ENCODE assay signal across 8 cellular contexts in genomic region chr3:142148871-142149860, GRCh38. TPM values are rescaled to one million over a fixed set of nuclear protein-coding genes. Genes with fewer than 3 reads are reported as not detected.
DNase-seq lines count a peak whose midpoint lies in the region; ATAC-seq and TF ChIP-seq lines count a peak whose summit lies in the region.

TFDP2 (minus strand) TSS chr3:142149544; CDS start chr3:142101749, 47,795 bp downstream.

- H3K36me3 ChIP-seq in PC-9 (ENCODE audit: low read depth) (no peaks in the 10 kb centered on the region), esophagus (ENCODE audit: control insufficient read depth in 2 of 2, insufficient read depth in 2 of 2, low read length in 1 of 2) (no peaks in the 10 kb centered on the region), muscle layer of colon (ENCODE audit: insufficient read depth, low read length) (no peaks in the 10 kb centered on the region)

- POLR2A ChIA-PET in PC-9 (lab: Charles Lee; ENCODE audit: unreplicated experiment) = interaction anchor here (0.5 to 0.6 kb wide), 2 partner anchors 13 to 349 kb away, joined by 3 to 8 read pairs; no protein-coding TSS in a partner anchor

- peaks cover 11% of the 10 kb centered on the region for H3K4me1 ChIP-seq in PC-9 (replicated peaks; ENCODE audit: insufficient read depth)
- no peaks in the 10 kb centered on the region for H3K4me1 ChIP-seq in esophagus (ENCODE audit: control insufficient read depth in 2 of 2, insufficient read depth in 2 of 2, low read length in 1 of 2)
- peaks cover 32% of the 10 kb centered on the region for H3K4me1 ChIP-seq in muscle layer of colon (ENCODE audit: insufficient read depth, low read length)

- H3K9me3 Mint-ChIP-seq in activated T-cell treated with anti-CD3 and anti-CD28 coated beads, Interleukin-2, amount 50 U/mL, for 4 hours = no peaks in the 10 kb centered on the region

- DNase-seq in DMS53 treated with DMSO at 0.1 percent for 48 hours (lab: John Stamatoyannopoulos, UW; ENCODE audit: unreplicated experiment) = peak; percentile 66
- DNase-seq in PC-9 = peak; percentile 59 to 88
- peak; percentile 68 for DNase-seq in activated T-cell treated with anti-CD3 and anti-CD28 coated beads, Interleukin-2, amount 50 U/mL, for 4 hours
- DNase-seq in stimulated activated CD8-positive, alpha-beta memory T cell treated with anti-CD3 and anti-CD28 coated beads, Interleukin-7, amount 100 ng/mL, for 24 hours (ENCODE audit: low read depth) = peak; percentile 69

- WGBS in esophagus, 2 donors = 1% methylated on average over 82 to 91 of the region's 91 CpGs

- peak within 1 kb of the TSS; percentile 91 for H3K4me3 ChIP-seq in PC-9
- H3K4me3 ChIP-seq in esophagus (ENCODE audit: low read depth in 1 of 2, low read length in 2 of 2) = peak within 1 kb of the TSS; percentile 66 to 76
- H3K4me3 ChIP-seq in muscle layer of colon (ENCODE audit: low read depth in 1 of 2, low read length in 2 of 2) = peak within 1 kb of the TSS; percentile 70 to 91

- BruUV-seq in PC-9 (replicated peaks; lab: Mats Ljungman, UMichigan) = no TSS peak

- TF ChIP-seq CTCF in PC-9 (conservative IDR thresholded peaks at IDR 0.05) = no peak

- peaks cover 30% of the 10 kb centered on the region for H3K4me1 Mint-ChIP-seq in activated T-cell treated with anti-CD3 and anti-CD28 coated beads, Interleukin-2, amount 50 U/mL, for 4 hours (ENCODE audit: low read depth)

- peak; percentile 100 for ATAC-seq in GM21619 (IDR thresholded peaks at IDR 0.05; ENCODE audit: unreplicated experiment)
- peak; percentile 99 for ATAC-seq in activated T-cell treated with anti-CD3 and anti-CD28 coated beads, Interleukin-2, amount 50 U/mL, for 4 hours

- H3F3A ChIP-seq in PC-9 (ENCODE audit: insufficient read depth, low read depth) = peaks cover 3% of the 10 kb centered on the region; the same call in 1 of the 2 replicates

- H3K4me2 ChIP-seq in PC-9 = peak within 1 kb of the TSS; percentile 92

- 0 out of 2 replicates have a peak, but pooled peaks cover 5% of the 10 kb centered on the region for H4K20me1 ChIP-seq in PC-9 (ENCODE audit: insufficient read depth)

- H3K36me3 Mint-ChIP-seq in activated T-cell treated with anti-CD3 and anti-CD28 coated beads, Interleukin-2, amount 50 U/mL, for 4 hours (ENCODE audit: insufficient read depth) = peaks cover 5% of the 10 kb centered on the region

- peak within 1 kb of the TSS; percentile 83 for H3K4me3 Mint-ChIP-seq in activated T-cell treated with anti-CD3 and anti-CD28 coated beads, Interleukin-2, amount 50 U/mL, for 4 hours

- H3K9me3 ChIP-seq in PC-9 (ENCODE audit: insufficient read depth, low read depth) (no peaks in the 10 kb centered on the region), esophagus (ENCODE audit: control insufficient read depth in 2 of 2, insufficient read depth in 1 of 2, low read depth in 1 of 2, low read length in 1 of 2) (no peaks in the 10 kb centered on the region), muscle layer of colon (ENCODE audit: low read length) (no peaks in the 10 kb centered on the region)

- H3K9me2 ChIP-seq in PC-9 (ENCODE audit: insufficient read depth) = no peaks in the 10 kb centered on the region

- TF ChIP-seq EP300 in Ishikawa (IDR thresholded peaks at IDR 0.05; ENCODE audit: borderline replicate concordance) = no peak

- no peak for TF ChIP-seq RAD21 in Ishikawa (IDR thresholded peaks at IDR 0.05; ENCODE audit: low read depth)

- peak within 1 kb of the TSS; percentile 96 for H2AFZ ChIP-seq in PC-9

- H3K27me3 Mint-ChIP-seq in activated T-cell treated with anti-CD3 and anti-CD28 coated beads, Interleukin-2, amount 50 U/mL, for 4 hours (ENCODE audit: low read depth) = no peaks in the 10 kb centered on the region

- no peaks in the 10 kb centered on the region for H3K27me3 ChIP-seq in PC-9 (ENCODE audit: insufficient read depth, low read depth)
- no peaks in the 10 kb centered on the region for H3K27me3 ChIP-seq in esophagus (ENCODE audit: control insufficient read depth in 1 of 2, insufficient read depth in 2 of 2, low read length in 2 of 2)
- H3K27me3 ChIP-seq in muscle layer of colon (ENCODE audit: control insufficient read depth in 1 of 2, insufficient read depth in 2 of 2, low read length in 2 of 2) = no peaks in the 10 kb centered on the region

- intact Hi-C loops in PC-9 (cut with micrococcal nuclease; ENCODE audit: unreplicated experiment) = no loop called here

- H3K27ac ChIP-seq in PC-9 (peak within 1 kb of the TSS; percentile 16; the same call in 1 of the 2 replicates), esophagus (ENCODE audit: low read depth in 2 of 2, low read length in 1 of 2) (peak within 1 kb of the TSS; percentile 82 to 84), muscle layer of colon (ENCODE audit: low read depth, low read length) (peak within 1 kb of the TSS; percentile 87)

- CTCF ChIA-PET in PC-9 (lab: Charles Lee) = no interaction called here

- H3K79me2 ChIP-seq in PC-9 (ENCODE audit: low read depth) = 0 out of 2 replicates have a peak, but pooled peaks cover 4% of the 10 kb centered on the region

- peak within 1 kb of the TSS; percentile 75 for H3K9ac ChIP-seq in muscle layer of colon (ENCODE audit: low read length)

TF ChIP-seq in Ishikawa, 13 proteins besides CTCF, POLR2A, EP300 and RAD21:
- TF ChIP-seq ZBTB7A (IDR thresholded peaks at IDR 0.05; ENCODE audit: low read depth) = peak; percentile 75; the same call in 1 of the 2 replicates
- no peak for TF ChIP-seq REST (IDR thresholded peaks at IDR 0.05; ENCODE audit: low read depth)
- TF ChIP-seq, protein P1, sequence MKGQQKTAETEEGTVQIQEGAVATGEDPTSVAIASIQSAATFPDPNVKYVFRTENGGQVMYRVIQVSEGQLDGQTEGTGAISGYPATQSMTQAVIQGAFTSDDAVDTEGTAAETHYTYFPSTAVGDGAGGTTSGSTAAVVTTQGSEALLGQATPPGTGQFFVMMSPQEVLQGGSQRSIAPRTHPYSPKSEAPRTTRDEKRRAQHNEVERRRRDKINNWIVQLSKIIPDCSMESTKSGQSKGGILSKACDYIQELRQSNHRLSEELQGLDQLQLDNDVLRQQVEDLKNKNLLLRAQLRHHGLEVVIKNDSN (IDR thresholded peaks at IDR 0.05) = no peak
- no peak for TF ChIP-seq NFIC (IDR thresholded peaks at IDR 0.05)
- peak; percentile 38; the same call in 1 of the 2 replicates for TF ChIP-seq CREB1 (IDR thresholded peaks at IDR 0.05; ENCODE audit: low read depth)
- peak; percentile 82 for TF ChIP-seq MAX (IDR thresholded peaks at IDR 0.05)
- TF ChIP-seq EGR1 (IDR thresholded peaks at IDR 0.05) = no peak
- no peak for TF ChIP-seq YY1 (IDR thresholded peaks at IDR 0.05; ENCODE audit: low read depth)
- no peak for TF ChIP-seq CEBPB (IDR thresholded peaks at IDR 0.05)
- TF ChIP-seq TCF12 (IDR thresholded peaks at IDR 0.05; ENCODE audit: low read depth) = 0 out of 2 replicates have a peak, but pooled peaks have one; percentile 48
- TF ChIP-seq FOXM1 (IDR thresholded peaks at IDR 0.05; ENCODE audit: borderline replicate concordance, low read depth) = no peak
- TF ChIP-seq TAF1 (IDR thresholded peaks at IDR 0.05; ENCODE audit: low read depth) = peak; percentile 46; the same call in 1 of the 2 replicates
- TF ChIP-seq TEAD4 (IDR thresholded peaks at IDR 0.05) = no peak
TF ChIP-seq in Ishikawa: peak in this region for 5.

RNA-seq across cellular contexts. Expression of gene TFDP2, which starts in this region (rescaled TPM):
- total RNA-seq in PC-9 (2021) = 48.2 and 57.6 TPM in 2 replicates
- 10 to 100 TPM; 17.6 to 22.0 (median 20.3) TPM for total RNA-seq in activated T-cell treated with anti-CD3 and anti-CD28 coated beads, Interleukin-2, amount 50 U/mL, for 4 hours
- 10 to 100 TPM in 1 of 2 donors, 1 to 10 TPM in 1; 6.2 to 10.8 TPM for polyA plus RNA-seq in esophagus

Comparison
In these comparisons a context has a peak if more than half of its experiments do, and no peak if none do; other contexts are left out.
1. Peak in every context shown above with its lines: DNase-seq, ATAC-seq, H3K4me3 ChIP-seq and H3K27ac ChIP-seq.
2. H3K27ac ChIP-seq: peak in every context shown above with its lines; median percentile 87 in muscle layer of colon; 83 in esophagus; 16 in PC-9.